Comparison of ENCODE assay signal across 19 cellular contexts in genomic region chr1:94559921-94560320, GRCh38. TPM values are rescaled to one million over a fixed set of nuclear protein-coding genes. Genes with fewer than 3 reads are reported as not detected.
DNase-seq lines count a peak whose midpoint lies in the region; ATAC-seq, FAIRE-seq and TF ChIP-seq lines count a peak whose summit lies in the region.
"Had no signal": no experiment of that assay in that cellular context is flagged by ENCODE, and none has a peak within 500 bp of the region (broad histone marks: within the 10 kb centered on the region; RNA-seq: fewer than 3 reads in every experiment).

No MANE protein-coding gene starts in this region.

- 92 to 100% methylated on average over 1 of the region's 1 CpG for WGBS in thyroid gland, 2 donors

- no peak for ATAC-seq in GM18505 (IDR thresholded peaks at IDR 0.05; ENCODE audit: unreplicated experiment)
- ATAC-seq: GM12878, Right ventricle myocardium inferior had no signal

- FAIRE-seq in bronchial epithelial cell (lab: Jason Lieb, UNC) (peak; percentile 60), keratinocyte (lab: Jason Lieb, UNC) (no peak), HTR-8/SVneo (lab: Jason Lieb, UNC) (no peak)
- FAIRE-seq: GM12878, H54 had no signal

- H3K79me2 ChIP-seq in keratinocyte (ENCODE audit: control insufficient read depth, insufficient read depth, low read length): no peaks in the 10 kb centered on the region

- peak overlapping the region; percentile 20 for H3K27ac ChIP-seq in keratinocyte (ENCODE audit: control insufficient read depth, insufficient read depth, low read length)
- H3K27ac ChIP-seq in thyroid gland: peak overlapping the region in 2 of 3 donors; percentile 17 to 60
- H3K27ac ChIP-seq: HL-60, Peyer's patch had no signal

- H4K20me1 ChIP-seq in keratinocyte (ENCODE audit: control insufficient read depth, extremely low read depth, insufficient read depth, low read length): no peaks in the 10 kb centered on the region

- H3K4me3 ChIP-seq in MG63: no peak overlapping the region
- no peak overlapping the region for H3K4me3 ChIP-seq in bronchial epithelial cell (ENCODE audit: low read depth, low read length)
- H3K4me3 ChIP-seq in keratinocyte (ENCODE audit: control insufficient read depth in 2 of 3, extremely low read depth in 1 of 3, insufficient read depth in 2 of 3, low read depth in 1 of 3, low read length in 3 of 3): no peak overlapping the region
- H3K4me3 ChIP-seq in thyroid gland (replicated peaks in 1 of 3): no peak overlapping the region
- H3K4me3 ChIP-seq in HAP-1: no peak overlapping the region
- H3K4me3 ChIP-seq: GM12878, Peyer's patch had no signal

- in situ Hi-C loops in HAP-1 (cut with MboI; ENCODE audit: low sequenced_read_pairs): no loop called here

- H3K4me2 ChIP-seq in keratinocyte (ENCODE audit: control insufficient read depth, extremely low read depth, insufficient read depth, low read depth, low read length): no peak overlapping the region
- H3K4me2 ChIP-seq: SK-N-SH had no signal

- intact Hi-C loops in thyroid gland (cut with DNase I): no loop called here

- no peaks in the 10 kb centered on the region for H3K27me3 ChIP-seq in MG63
- no peaks in the 10 kb centered on the region for H3K27me3 ChIP-seq in bronchial epithelial cell (ENCODE audit: control insufficient read depth, insufficient read depth, low read length)
- H3K27me3 ChIP-seq in keratinocyte (ENCODE audit: control insufficient read depth, extremely low read depth, insufficient read depth, low read length): no peaks in the 10 kb centered on the region
- no peaks in the 10 kb centered on the region for H3K27me3 ChIP-seq in thyroid gland
- H3K27me3 ChIP-seq in HAP-1 (ENCODE audit: low read depth): no peaks in the 10 kb centered on the region
- H3K27me3 ChIP-seq: Peyer's patch had no signal

- no peak for TF ChIP-seq POLR2A in thyroid gland (IDR thresholded peaks at IDR 0.05)
- TF ChIP-seq POLR2A in GM18505 (IDR thresholded peaks at IDR 0.05; ENCODE audit: borderline replicate concordance, extremely low read depth, insufficient read depth, insufficient read length): no peak

- DNase-seq in MG63 (peak; percentile 8), bronchial epithelial cell (ENCODE audit: low read depth) (no peak), keratinocyte (ENCODE audit: low read depth, low spot score) (no peak), thyroid gland (no peak), HAP-1 (ENCODE audit: low spot score in 2 of 2) (no peak), DMS79 (lab: John Stamatoyannopoulos, UW) (no peak), HTR-8/SVneo (ENCODE audit: insufficient read length, low spot score) (no peak)
- DNase-seq: GF-D8, Kasumi-1, NCI-H1105, NCI-H2081 treated with DMSO at 0.1 percent for 48 hours, NCI-H446 treated with DMSO at 0.1 percent for 48 hours, Peyer's patch, SK-N-SH had no signal

- H3K36me3 ChIP-seq in MG63: no peaks in the 10 kb centered on the region
- no peaks in the 10 kb centered on the region for H3K36me3 ChIP-seq in bronchial epithelial cell (ENCODE audit: control insufficient read depth, insufficient read depth, low read length)
- H3K36me3 ChIP-seq in keratinocyte (ENCODE audit: control insufficient read depth in 2 of 2, extremely low read depth in 1 of 2, insufficient read depth in 2 of 2, low read length in 2 of 2): no peaks in the 10 kb centered on the region
- H3K36me3 ChIP-seq in thyroid gland: no peaks in the 10 kb centered on the region
- no peaks in the 10 kb centered on the region for H3K36me3 ChIP-seq in HAP-1 (replicated peaks)
- H3K36me3 ChIP-seq: Peyer's patch had no signal

- H3K9ac ChIP-seq in keratinocyte (ENCODE audit: control insufficient read depth, extremely low read depth, insufficient read depth, low read length): no peak overlapping the region
- H3K9ac ChIP-seq: SK-N-SH had no signal

- no peak for TF ChIP-seq CTCF in bronchial epithelial cell (IDR thresholded peaks at IDR 0.05; ENCODE audit: insufficient read depth, low read length, severe bottlenecking)
- TF ChIP-seq CTCF in keratinocyte (optimal IDR thresholded peaks at IDR 0.05 in 1 of 3, IDR thresholded peaks at IDR 0.05 in 1 of 3, conservative IDR thresholded peaks at IDR 0.05 in 1 of 3; ENCODE audit: extremely low read depth in 1 of 3, insufficient read depth in 2 of 3, low read length in 3 of 3): no peak
- TF ChIP-seq CTCF in thyroid gland (IDR thresholded peaks at IDR 0.05): no peak

- peaks cover 6% of the 10 kb centered on the region for H3K4me1 ChIP-seq in keratinocyte (ENCODE audit: control insufficient read depth, extremely low read depth, insufficient read depth, low read length)
- peaks cover 24 to 39% of the 10 kb centered on the region in 2 donors for H3K4me1 ChIP-seq in thyroid gland
- no peaks in the 10 kb centered on the region for H3K4me1 ChIP-seq in HAP-1
- H3K4me1 ChIP-seq: Peyer's patch had no signal

- H3K9me1 ChIP-seq in keratinocyte (ENCODE audit: control insufficient read depth, extremely low read depth, insufficient read depth, low read length): no peaks in the 10 kb centered on the region

- peak overlapping the region; percentile 45 for H2AFZ ChIP-seq in keratinocyte (ENCODE audit: control insufficient read depth, low read length)

- H3K9me3 ChIP-seq in MG63: no peaks in the 10 kb centered on the region
- H3K9me3 ChIP-seq in keratinocyte (ENCODE audit: control insufficient read depth, low read depth, low read length): no peaks in the 10 kb centered on the region
- no peaks in the 10 kb centered on the region for H3K9me3 ChIP-seq in thyroid gland
- H3K9me3 ChIP-seq in HAP-1: no peaks in the 10 kb centered on the region
- H3K9me3 ChIP-seq: Peyer's patch, SK-N-SH had no signal

- dilution Hi-C loops in keratinocyte (cut with MboI; ENCODE audit: extremely low pct_ligation_motif_present, low sequenced_read_pairs): no loop called here

RNA-seq across cellular contexts. Expression of gene F3, which starts 18.4 kb away (rescaled TPM):
- 0.40 TPM in 1 of 2 replicates, not detected in the other for total RNA-seq in MG63 (2014; rRNA removed; shearing (Covaris generic); ENCODE audit: low replicate concordance)
- 326 and 618 TPM in 2 replicates for total RNA-seq in bronchial epithelial cell
- polyA plus RNA-seq in keratinocyte: 962 to 1,634 TPM (median 1,409 TPM) in 3 replicates
- polyA plus RNA-seq in keratinocyte (2011; ENCODE audit: low read depth): 457 TPM
- polyA plus RNA-seq in keratinocyte (2011; cell fraction: cytosol; rRNA removed): 547 and 859 TPM in 2 replicates
- 3,493 and 3,792 TPM in 2 replicates for polyA plus RNA-seq in keratinocyte (2011; cell fraction: nucleus; rRNA removed)
- 275 and 1,230 TPM in 2 replicates for polyA plus RNA-seq in keratinocyte (2012; ENCODE audit: low replicate concordance)
- 717 to 2,302 TPM (median 923 TPM) in 3 replicates for polyA minus RNA-seq in keratinocyte
- 785 TPM for polyA minus RNA-seq in keratinocyte (2011; cell fraction: cytosol; rRNA and poly(A)+ RNA removed)
- polyA minus RNA-seq in keratinocyte (2011; cell fraction: nucleus; rRNA and poly(A)+ RNA removed): 1,513 and 2,416 TPM in 2 replicates
- total RNA-seq in thyroid gland: 100 to 1,000 TPM in 2 of 4 donors, 10 to 100 TPM in 2; 59.4 to 132 (median 99.0) TPM

Comparison
In these comparisons a context has a peak if more than half of its experiments do, and no peak if none do; other contexts are left out.
1. RNA of gene F3, which starts 18.4 kb away (total RNA-seq): 326 to 618 TPM in bronchial epithelial cell and 59.4 to 132 TPM in thyroid gland; 0.40 TPM in MG63; every median in the first group is over 10 times any median in the second.